Comparison of ENCODE assay signal across 1 cellular context in the genomic region with DNA sequence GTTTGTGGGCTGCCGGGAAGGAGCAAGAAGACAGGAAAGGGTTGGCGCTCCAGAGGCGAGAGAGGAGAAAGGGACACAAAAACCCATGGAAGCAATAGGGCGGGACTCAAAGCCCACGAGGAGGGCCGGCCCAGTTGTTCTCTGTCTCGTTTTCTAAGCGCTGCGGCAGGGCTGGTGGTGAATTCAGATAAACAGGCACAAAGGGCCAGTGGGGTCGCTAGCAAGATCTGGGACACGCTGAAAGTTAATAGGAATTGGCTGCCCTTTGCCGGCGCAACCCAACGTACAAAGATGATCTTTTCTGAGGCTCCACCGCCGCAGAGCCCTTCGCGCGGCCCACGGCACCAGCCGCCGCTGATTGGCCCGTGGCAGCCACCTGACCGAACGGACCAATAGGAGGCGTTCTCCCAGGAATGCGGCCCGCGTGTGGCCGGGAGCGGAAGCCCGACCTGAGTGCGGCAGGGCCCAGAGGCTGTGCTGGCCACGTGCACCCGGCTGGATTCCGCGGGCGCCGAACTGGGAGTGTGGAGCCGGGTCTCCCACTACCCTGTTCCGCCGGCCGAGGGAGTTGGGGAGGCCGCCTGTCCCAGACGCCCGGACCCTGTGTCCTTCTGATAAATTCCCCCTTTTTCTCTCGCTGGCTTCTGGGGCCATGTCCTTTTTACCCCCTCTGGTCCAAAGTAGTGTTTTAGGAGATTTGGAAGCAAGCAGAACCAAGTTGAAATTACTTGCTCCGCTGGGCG.
TF ChIP-seq lines count a peak whose summit lies in the region.

No MANE protein-coding gene starts in this region.

TF ChIP-seq in K562, 482 proteins besides CTCF, POLR2A, EP300 and RAD21 (continued from another document and continues in another):
- TF ChIP-seq NEUROD1 (IDR thresholded peaks at IDR 0.05; ENCODE audit: borderline replicate concordance, low read depth, low read length, partially characterized antibody) (no peak), ARID1B (IDR thresholded peaks at IDR 0.05) (no peak), TEAD4 (IDR thresholded peaks at IDR 0.05; ENCODE audit: low read length) (peak; percentile 88), TEAD4 (CRISPR knock-in tag; IDR thresholded peaks at IDR 0.05; ENCODE audit: borderline replicate concordance) (peak; percentile 99), MYBL2 (IDR thresholded peaks at IDR 0.05; ENCODE audit: low read depth) (no peak), MYBL2 (CRISPR knock-in tag; IDR thresholded peaks at IDR 0.05; ENCODE audit: borderline replicate concordance) (no peak), ETS2 (tag; IDR thresholded peaks at IDR 0.05; ENCODE audit: borderline replicate concordance, poor library complexity, severe bottlenecking) (no peak), ZNF764 (CRISPR knock-in tag; IDR thresholded peaks at IDR 0.05; ENCODE audit: low read depth) (no peak), MED1 (CRISPR knock-in tag; IDR thresholded peaks at IDR 0.05; ENCODE audit: borderline replicate concordance) (0 out of 2 replicates have a peak, but pooled peaks have one; percentile 79), ARNT (IDR thresholded peaks at IDR 0.05) (no peak), RBM14 (IDR thresholded peaks at IDR 0.05; ENCODE audit: borderline replicate concordance, insufficient read depth, low read depth, low read length) (no peak), ZNF121 (CRISPR knock-in tag; conservative IDR thresholded peaks at IDR 0.05) (0 out of 2 replicates have a peak, but pooled peaks have one; percentile 20), SRF (CRISPR knock-in tag; IDR thresholded peaks at IDR 0.05) (peak in 1 of 2 experiments; percentile 52; a peak in 1 of 4 replicates), NCOA2 (IDR thresholded peaks at IDR 0.05; ENCODE audit: partially characterized antibody in 2 of 2) (no peak), SAFB2 (IDR thresholded peaks at IDR 0.05; ENCODE audit: borderline replicate concordance, low read depth, low read length, severe bottlenecking) (no peak), BRD9 (IDR thresholded peaks at IDR 0.05; ENCODE audit: low read depth, partially characterized antibody) (peak; percentile 8), ZNF778 (CRISPR knock-in tag; IDR thresholded peaks at IDR 0.05) (no peak), CBX3 (IDR thresholded peaks at IDR 0.05; ENCODE audit: borderline replicate concordance in 1 of 2, low read length in 2 of 2) (peak in 1 of 2 experiments; percentile 88; a peak in 1 of 3 replicates), NR1H2 (CRISPR knock-in tag; IDR thresholded peaks at IDR 0.05) (no peak), ZNF644 (tag; IDR thresholded peaks at IDR 0.05; ENCODE audit: low read depth) (peak; percentile 52; the same call in 1 of the 2 replicates), KDM5B (IDR thresholded peaks at IDR 0.05; ENCODE audit: insufficient replicate concordance, low read depth, low read length) (peak; percentile 64), HLTF (IDR thresholded peaks at IDR 0.05) (no peak), OTX1 (CRISPR knock-in tag; IDR thresholded peaks at IDR 0.05) (no peak), ZNF551 (CRISPR knock-in tag; IDR thresholded peaks at IDR 0.05) (no peak), ZNF140 (CRISPR knock-in tag; IDR thresholded peaks at IDR 0.05) (no peak), HSF4 (CRISPR knock-in tag; IDR thresholded peaks at IDR 0.05; ENCODE audit: borderline replicate concordance) (no peak), CHD2 (IDR thresholded peaks at IDR 0.05; ENCODE audit: low read depth, low read length) (peak; percentile 74), MTA3 (IDR thresholded peaks at IDR 0.05; ENCODE audit: borderline replicate concordance) (peak; percentile 39; the same call in 1 of the 2 replicates), DPF2 (IDR thresholded peaks at IDR 0.05) (no peak), PHF8 (IDR thresholded peaks at IDR 0.05; ENCODE audit: borderline replicate concordance, low read length) (peak; percentile 67; the same call in 1 of the 2 replicates), HCFC1 (IDR thresholded peaks at IDR 0.05; ENCODE audit: low read depth, low read length) (no peak), PRPF4 (IDR thresholded peaks at IDR 0.05; ENCODE audit: insufficient read depth, low read depth, low read length, poor library complexity, severe bottlenecking) (no peak), HNRNPL (IDR thresholded peaks at IDR 0.05; ENCODE audit: low read depth, low read length) (no peak), ZNF197 (CRISPR knock-in tag; IDR thresholded peaks at IDR 0.05; ENCODE audit: low read depth) (peak; percentile 38; the same call in 1 of the 2 replicates), YBX1 (IDR thresholded peaks at IDR 0.05) (no peak), SMC3 (conservative IDR thresholded peaks at IDR 0.05; ENCODE audit: insufficient read depth, low read depth, low read length) (no peak), KAT8 (IDR thresholded peaks at IDR 0.05; ENCODE audit: low read depth) (no peak), TAF15 (IDR thresholded peaks at IDR 0.05; ENCODE audit: low read depth, low read length) (no peak), ZNF561 (CRISPR knock-in tag; conservative IDR thresholded peaks at IDR 0.05) (no peak), ZBTB1 (CRISPR knock-in tag; IDR thresholded peaks at IDR 0.05; ENCODE audit: borderline replicate concordance, low read depth) (peak; percentile 93), SLC30A9 (CRISPR knock-in tag; IDR thresholded peaks at IDR 0.05) (no peak), SREBF1 (IDR thresholded peaks at IDR 0.05; ENCODE audit: borderline replicate concordance, low read depth, low read length) (no peak)
- TF ChIP-seq, protein P1, sequence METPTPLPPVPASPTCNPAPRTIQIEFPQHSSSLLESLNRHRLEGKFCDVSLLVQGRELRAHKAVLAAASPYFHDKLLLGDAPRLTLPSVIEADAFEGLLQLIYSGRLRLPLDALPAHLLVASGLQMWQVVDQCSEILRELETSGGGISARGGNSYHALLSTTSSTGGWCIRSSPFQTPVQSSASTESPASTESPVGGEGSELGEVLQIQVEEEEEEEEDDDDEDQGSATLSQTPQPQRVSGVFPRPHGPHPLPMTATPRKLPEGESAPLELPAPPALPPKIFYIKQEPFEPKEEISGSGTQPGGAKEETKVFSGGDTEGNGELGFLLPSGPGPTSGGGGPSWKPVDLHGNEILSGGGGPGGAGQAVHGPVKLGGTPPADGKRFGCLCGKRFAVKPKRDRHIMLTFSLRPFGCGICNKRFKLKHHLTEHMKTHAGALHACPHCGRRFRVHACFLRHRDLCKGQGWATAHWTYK (CRISPR knock-in tag; IDR thresholded peaks at IDR 0.05): 0 out of 2 replicates have a peak, but pooled peaks have one; percentile 21
- TF ChIP-seq, protein P2, sequence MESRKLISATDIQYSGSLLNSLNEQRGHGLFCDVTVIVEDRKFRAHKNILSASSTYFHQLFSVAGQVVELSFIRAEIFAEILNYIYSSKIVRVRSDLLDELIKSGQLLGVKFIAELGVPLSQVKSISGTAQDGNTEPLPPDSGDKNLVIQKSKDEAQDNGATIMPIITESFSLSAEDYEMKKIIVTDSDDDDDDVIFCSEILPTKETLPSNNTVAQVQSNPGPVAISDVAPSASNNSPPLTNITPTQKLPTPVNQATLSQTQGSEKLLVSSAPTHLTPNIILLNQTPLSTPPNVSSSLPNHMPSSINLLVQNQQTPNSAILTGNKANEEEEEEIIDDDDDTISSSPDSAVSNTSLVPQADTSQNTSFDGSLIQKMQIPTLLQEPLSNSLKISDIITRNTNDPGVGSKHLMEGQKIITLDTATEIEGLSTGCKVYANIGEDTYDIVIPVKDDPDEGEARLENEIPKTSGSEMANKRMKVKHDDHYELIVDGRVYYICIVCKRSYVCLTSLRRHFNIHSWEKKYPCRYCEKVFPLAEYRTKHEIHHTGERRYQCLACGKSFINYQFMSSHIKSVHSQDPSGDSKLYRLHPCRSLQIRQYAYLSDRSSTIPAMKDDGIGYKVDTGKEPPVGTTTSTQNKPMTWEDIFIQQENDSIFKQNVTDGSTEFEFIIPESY (CRISPR knock-in tag; IDR thresholded peaks at IDR 0.05): peak; percentile 98
- TF ChIP-seq, protein P3, sequence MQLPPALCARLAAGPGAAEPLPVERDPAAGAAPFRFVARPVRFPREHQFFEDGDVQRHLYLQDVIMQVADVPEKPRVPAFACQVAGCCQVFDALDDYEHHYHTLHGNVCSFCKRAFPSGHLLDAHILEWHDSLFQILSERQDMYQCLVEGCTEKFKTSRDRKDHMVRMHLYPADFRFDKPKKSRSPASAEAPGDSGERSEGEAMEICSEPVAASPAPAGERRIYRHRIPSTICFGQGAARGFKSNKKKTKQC (CRISPR knock-in tag; IDR thresholded peaks at IDR 0.05): peak; percentile 100
- TF ChIP-seq, protein P4, sequence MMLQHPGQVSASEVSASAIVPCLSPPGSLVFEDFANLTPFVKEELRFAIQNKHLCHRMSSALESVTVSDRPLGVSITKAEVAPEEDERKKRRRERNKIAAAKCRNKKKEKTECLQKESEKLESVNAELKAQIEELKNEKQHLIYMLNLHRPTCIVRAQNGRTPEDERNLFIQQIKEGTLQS (IDR thresholded peaks at IDR 0.05): no peak
- TF ChIP-seq, protein P4 (CRISPR knock-in tag; conservative IDR thresholded peaks at IDR 0.05): no peak
- TF ChIP-seq, protein P5, sequence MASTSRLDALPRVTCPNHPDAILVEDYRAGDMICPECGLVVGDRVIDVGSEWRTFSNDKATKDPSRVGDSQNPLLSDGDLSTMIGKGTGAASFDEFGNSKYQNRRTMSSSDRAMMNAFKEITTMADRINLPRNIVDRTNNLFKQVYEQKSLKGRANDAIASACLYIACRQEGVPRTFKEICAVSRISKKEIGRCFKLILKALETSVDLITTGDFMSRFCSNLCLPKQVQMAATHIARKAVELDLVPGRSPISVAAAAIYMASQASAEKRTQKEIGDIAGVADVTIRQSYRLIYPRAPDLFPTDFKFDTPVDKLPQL (IDR thresholded peaks at IDR 0.05; ENCODE audit: extremely low read depth, insufficient read length): no peak
- TF ChIP-seq, protein P6, sequence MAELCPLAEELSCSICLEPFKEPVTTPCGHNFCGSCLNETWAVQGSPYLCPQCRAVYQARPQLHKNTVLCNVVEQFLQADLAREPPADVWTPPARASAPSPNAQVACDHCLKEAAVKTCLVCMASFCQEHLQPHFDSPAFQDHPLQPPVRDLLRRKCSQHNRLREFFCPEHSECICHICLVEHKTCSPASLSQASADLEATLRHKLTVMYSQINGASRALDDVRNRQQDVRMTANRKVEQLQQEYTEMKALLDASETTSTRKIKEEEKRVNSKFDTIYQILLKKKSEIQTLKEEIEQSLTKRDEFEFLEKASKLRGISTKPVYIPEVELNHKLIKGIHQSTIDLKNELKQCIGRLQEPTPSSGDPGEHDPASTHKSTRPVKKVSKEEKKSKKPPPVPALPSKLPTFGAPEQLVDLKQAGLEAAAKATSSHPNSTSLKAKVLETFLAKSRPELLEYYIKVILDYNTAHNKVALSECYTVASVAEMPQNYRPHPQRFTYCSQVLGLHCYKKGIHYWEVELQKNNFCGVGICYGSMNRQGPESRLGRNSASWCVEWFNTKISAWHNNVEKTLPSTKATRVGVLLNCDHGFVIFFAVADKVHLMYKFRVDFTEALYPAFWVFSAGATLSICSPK (IDR thresholded peaks at IDR 0.05; ENCODE audit: borderline replicate concordance): no peak
- TF ChIP-seq, protein P7, sequence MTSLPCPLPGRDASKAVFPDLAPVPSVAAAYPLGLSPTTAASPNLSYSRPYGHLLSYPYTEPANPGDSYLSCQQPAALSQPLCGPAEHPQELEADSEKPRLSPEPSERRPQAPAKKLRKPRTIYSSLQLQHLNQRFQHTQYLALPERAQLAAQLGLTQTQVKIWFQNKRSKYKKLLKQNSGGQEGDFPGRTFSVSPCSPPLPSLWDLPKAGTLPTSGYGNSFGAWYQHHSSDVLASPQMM (CRISPR knock-in tag; IDR thresholded peaks at IDR 0.05): no peak
- TF ChIP-seq, protein P8, sequence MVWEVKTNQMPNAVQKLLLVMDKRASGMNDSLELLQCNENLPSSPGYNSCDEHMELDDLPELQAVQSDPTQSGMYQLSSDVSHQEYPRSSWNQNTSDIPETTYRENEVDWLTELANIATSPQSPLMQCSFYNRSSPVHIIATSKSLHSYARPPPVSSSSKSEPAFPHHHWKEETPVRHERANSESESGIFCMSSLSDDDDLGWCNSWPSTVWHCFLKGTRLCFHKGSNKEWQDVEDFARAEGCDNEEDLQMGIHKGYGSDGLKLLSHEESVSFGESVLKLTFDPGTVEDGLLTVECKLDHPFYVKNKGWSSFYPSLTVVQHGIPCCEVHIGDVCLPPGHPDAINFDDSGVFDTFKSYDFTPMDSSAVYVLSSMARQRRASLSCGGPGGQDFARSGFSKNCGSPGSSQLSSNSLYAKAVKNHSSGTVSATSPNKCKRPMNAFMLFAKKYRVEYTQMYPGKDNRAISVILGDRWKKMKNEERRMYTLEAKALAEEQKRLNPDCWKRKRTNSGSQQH (CRISPR knock-in tag; IDR thresholded peaks at IDR 0.05): no peak
- TF ChIP-seq, protein P9, sequence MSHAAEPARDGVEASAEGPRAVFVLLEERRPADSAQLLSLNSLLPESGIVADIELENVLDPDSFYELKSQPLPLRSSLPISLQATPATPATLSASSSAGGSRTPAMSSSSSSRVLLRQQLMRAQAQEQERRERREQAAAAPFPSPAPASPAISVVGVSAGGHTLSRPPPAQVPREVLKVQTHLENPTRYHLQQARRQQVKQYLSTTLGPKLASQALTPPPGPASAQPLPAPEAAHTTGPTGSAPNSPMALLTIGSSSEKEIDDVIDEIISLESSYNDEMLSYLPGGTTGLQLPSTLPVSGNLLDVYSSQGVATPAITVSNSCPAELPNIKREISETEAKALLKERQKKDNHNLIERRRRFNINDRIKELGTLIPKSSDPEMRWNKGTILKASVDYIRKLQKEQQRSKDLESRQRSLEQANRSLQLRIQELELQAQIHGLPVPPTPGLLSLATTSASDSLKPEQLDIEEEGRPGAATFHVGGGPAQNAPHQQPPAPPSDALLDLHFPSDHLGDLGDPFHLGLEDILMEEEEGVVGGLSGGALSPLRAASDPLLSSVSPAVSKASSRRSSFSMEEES (CRISPR knock-in tag; IDR thresholded peaks at IDR 0.05): no peak
- TF ChIP-seq, protein P10, sequence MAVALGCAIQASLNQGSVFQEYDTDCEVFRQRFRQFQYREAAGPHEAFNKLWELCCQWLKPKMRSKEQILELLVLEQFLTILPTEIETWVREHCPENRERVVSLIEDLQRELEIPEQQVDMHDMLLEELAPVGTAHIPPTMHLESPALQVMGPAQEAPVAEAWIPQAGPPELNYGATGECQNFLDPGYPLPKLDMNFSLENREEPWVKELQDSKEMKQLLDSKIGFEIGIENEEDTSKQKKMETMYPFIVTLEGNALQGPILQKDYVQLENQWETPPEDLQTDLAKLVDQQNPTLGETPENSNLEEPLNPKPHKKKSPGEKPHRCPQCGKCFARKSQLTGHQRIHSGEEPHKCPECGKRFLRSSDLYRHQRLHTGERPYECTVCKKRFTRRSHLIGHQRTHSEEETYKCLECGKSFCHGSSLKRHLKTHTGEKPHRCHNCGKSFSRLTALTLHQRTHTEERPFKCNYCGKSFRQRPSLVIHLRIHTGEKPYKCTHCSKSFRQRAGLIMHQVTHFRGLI (CRISPR knock-in tag; IDR thresholded peaks at IDR 0.05): no peak
- TF ChIP-seq, protein P11, sequence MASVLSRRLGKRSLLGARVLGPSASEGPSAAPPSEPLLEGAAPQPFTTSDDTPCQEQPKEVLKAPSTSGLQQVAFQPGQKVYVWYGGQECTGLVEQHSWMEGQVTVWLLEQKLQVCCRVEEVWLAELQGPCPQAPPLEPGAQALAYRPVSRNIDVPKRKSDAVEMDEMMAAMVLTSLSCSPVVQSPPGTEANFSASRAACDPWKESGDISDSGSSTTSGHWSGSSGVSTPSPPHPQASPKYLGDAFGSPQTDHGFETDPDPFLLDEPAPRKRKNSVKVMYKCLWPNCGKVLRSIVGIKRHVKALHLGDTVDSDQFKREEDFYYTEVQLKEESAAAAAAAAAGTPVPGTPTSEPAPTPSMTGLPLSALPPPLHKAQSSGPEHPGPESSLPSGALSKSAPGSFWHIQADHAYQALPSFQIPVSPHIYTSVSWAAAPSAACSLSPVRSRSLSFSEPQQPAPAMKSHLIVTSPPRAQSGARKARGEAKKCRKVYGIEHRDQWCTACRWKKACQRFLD (CRISPR knock-in tag; IDR thresholded peaks at IDR 0.05): peak; percentile 95
